18 cellular contexts compared by ENCODE assay signal in the genomic region with DNA sequence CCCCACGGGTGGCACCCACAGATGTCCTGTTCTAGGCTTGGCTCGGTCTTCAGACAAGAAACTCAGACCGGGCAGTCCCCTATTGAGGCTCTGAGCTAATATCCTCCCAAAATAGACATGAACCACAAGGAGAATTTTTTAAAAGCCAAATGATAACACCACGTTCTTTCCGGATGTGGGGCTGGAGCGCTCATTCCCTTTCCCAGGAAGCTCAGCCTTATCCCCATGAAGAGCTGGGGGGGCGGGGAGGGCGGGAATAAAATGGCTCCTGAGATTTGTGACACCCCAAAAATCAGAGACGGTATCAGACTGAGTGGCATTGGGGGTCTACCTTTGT. TPM values are rescaled to one million over a fixed set of nuclear protein-coding genes. Genes with fewer than 3 reads are reported as not detected.
DNase-seq lines count a peak whose midpoint lies in the region; ATAC-seq and TF ChIP-seq lines count a peak whose summit lies in the region.
"Had no signal": no experiment of that assay in that cellular context is flagged by ENCODE, and none has a peak within 500 bp of the region (broad histone marks: within the 10 kb centered on the region; RNA-seq: fewer than 3 reads in every experiment).

No MANE protein-coding gene starts in this region.

- 13 to 23% methylated on average over 9 of the region's 9 CpGs for WGBS in sigmoid colon, 2 donors

- peak overlapping the region; percentile 43 for H3K4me3 ChIP-seq in H7 (ENCODE audit: insufficient read depth, low read depth, low read length)
- peak overlapping the region; percentile 58 to 91 (median 78) for H3K4me3 ChIP-seq in dorsolateral prefrontal cortex
- peak overlapping the region in 3 of 4 donors; percentile 43 to 50 (median 48) for H3K4me3 ChIP-seq in sigmoid colon
- H3K4me3 ChIP-seq: cardiac muscle cell had no signal

- DNase-seq in H7 (no peak), dorsolateral prefrontal cortex (no peak), sigmoid colon (no peak), NCI-H345 treated with DMSO at 0.1 percent for 48 hours (lab: John Stamatoyannopoulos, UW; ENCODE audit: unreplicated experiment) (no peak), NCI-H82 (lab: John Stamatoyannopoulos, UW) (no peak), dedifferentiated amniotic fluid mesenchymal stem cell (ENCODE audit: extremely low spot score) (no peak)
- DNase-seq: activated CD4-positive, alpha-beta memory T cell treated with anti-CD3 and anti-CD28 coated beads for 36 hours; activated naive CD8-positive, alpha-beta T cell treated with anti-CD3 and anti-CD28 coated beads for 36 hours; activated T-cell treated with anti-CD3 and anti-CD28 coated beads, Interleukin-2, amount 50 U/mL, for 4 hours; DND-41; foreskin keratinocyte; NCI-H1436 treated with DMSO at 0.1 percent for 48 hours; NCI-H345; stimulated activated naive CD8-positive, alpha-beta T cell treated with anti-CD3 and anti-CD28 coated beads, Interleukin-15, Interleukin-2, amounts not matched to agents 100 U/mL and 50 U/mL, for 24 hours had no signal

- H3K27me3 ChIP-seq in H7 (ENCODE audit: control insufficient read depth, insufficient read depth, low read length) (peaks cover 41% of the 10 kb centered on the region), dorsolateral prefrontal cortex (peaks cover 0 to 10% (median 0%) of the 10 kb centered on the region in 45 donors), layer of hippocampus (ENCODE audit: control insufficient read depth, insufficient read depth, low read length) (peaks cover 4% of the 10 kb centered on the region), sigmoid colon (peaks cover 12 to 36% (median 29%) of the 10 kb centered on the region in 3 donors)

- H3K36me3 ChIP-seq in H7 (replicated peaks; ENCODE audit: control insufficient read depth, insufficient read depth, low read length) (no peaks in the 10 kb centered on the region), sigmoid colon (no peaks in the 10 kb centered on the region)
- H3K36me3 ChIP-seq: cardiac muscle cell had no signal

- peaks cover 0 to 15% (median 6%) of the 10 kb centered on the region in 4 donors for H3K4me1 ChIP-seq in sigmoid colon
- H3K4me1 ChIP-seq: foreskin keratinocyte had no signal

- no peak for TF ChIP-seq CTCF in dorsolateral prefrontal cortex (IDR thresholded peaks at IDR 0.05 in 54 of 56, conservative IDR thresholded peaks at IDR 0.05 in 2 of 56; ENCODE audit: low read depth in 1 of 56, partially characterized antibody in 56 of 56)
- TF ChIP-seq CTCF in sigmoid colon (IDR thresholded peaks at IDR 0.05) = no peak

- no peak for TF ChIP-seq EP300 in sigmoid colon (IDR thresholded peaks at IDR 0.05)

- no peak for ATAC-seq in GM21381 (IDR thresholded peaks at IDR 0.05; ENCODE audit: unreplicated experiment)
- ATAC-seq: stimulated activated naive CD8-positive, alpha-beta T cell treated with anti-CD3 and anti-CD28 coated beads, Interleukin-15, Interleukin-2, amounts not matched to agents 100 U/mL and 50 U/mL, for 24 hours had no signal

- no peak for TF ChIP-seq POLR2A in sigmoid colon (IDR thresholded peaks at IDR 0.05)

- no peaks in the 10 kb centered on the region for H3K9me3 ChIP-seq in sigmoid colon

- intact Hi-C loops in dorsolateral prefrontal cortex (cut with DNase I) (no loop called here), sigmoid colon (cut with DNase I) (no loop called here)

- H3K27ac ChIP-seq in dorsolateral prefrontal cortex (peak overlapping the region; percentile 80 to 98 (median 95)), layer of hippocampus (ENCODE audit: low read depth, low read length) (peak overlapping the region; percentile 96), sigmoid colon (no peak overlapping the region)
- H3K27ac ChIP-seq: cardiac muscle cell, foreskin keratinocyte, VCaP had no signal

RNA-seq across cellular contexts. Expression of a gene that starts 1.1 kb away (rescaled TPM):
- 0.62 and 1.7 TPM in 2 replicates for total RNA-seq in H7 (2014; rRNA removed; shearing (Covaris generic))
- 100 to 1,000 TPM; 127 to 356 (median 209) TPM for total RNA-seq in dorsolateral prefrontal cortex
- total RNA-seq in sigmoid colon = 1 to 10 TPM in 1 of 4 donors, under 1 TPM in 3; 0.16 to 1.4 (median 0.32) TPM
- polyA plus RNA-seq in sigmoid colon = under 1 TPM in 2 of 3 donors, not detected in 1; under 0.01 to 0.31 TPM
- total RNA-seq: activated CD4-positive, alpha-beta memory T cell treated with anti-CD3 and anti-CD28 coated beads for 36 hours; activated naive CD8-positive, alpha-beta T cell treated with anti-CD3 and anti-CD28 coated beads for 36 hours; activated T-cell treated with anti-CD3 and anti-CD28 coated beads, Interleukin-2, amount 50 U/mL, for 4 hours; cardiac muscle cell; foreskin keratinocyte had no signal
- polyA plus RNA-seq: cardiac muscle cell, foreskin keratinocyte had no signal

Comparison
In these comparisons a context has a peak if more than half of its experiments do, and no peak if none do; other contexts are left out.
1. H3K27ac ChIP-seq: peak in dorsolateral prefrontal cortex (59 of 59) and layer of hippocampus (single experiment); none in sigmoid colon (0 of 4).
2. RNA of a gene that starts 1.1 kb away (total RNA-seq): 127 to 356 TPM in dorsolateral prefrontal cortex; 0.62 to 1.7 TPM in H7 and 0.16 to 1.4 TPM in sigmoid colon; every median in the first group is over 10 times any median in the second.
3. Peak in every context shown above with its lines, with median percentiles within 50 percentile points of each other: H3K4me3 ChIP-seq.